ENCODE assay signal across 33 cellular contexts in genomic region chr16:11403534-11403795, GRCh38.
"Had no signal": no experiment of that assay in that cellular context is flagged by ENCODE, and none has a peak within 500 bp of the region (broad histone marks: within the 10 kb centered on the region; RNA-seq: fewer than 3 reads in every experiment).

No MANE protein-coding gene starts in this region.

- H3K4me1 Mint-ChIP-seq: activated B cell treated with CpG ODN at 0.5 μM for 24 hours had no signal

- H3K27me3 ChIP-seq: adrenal gland, body of pancreas, breast epithelium, MG63 had no signal

- ATAC-seq: activated T-cell treated with anti-CD3 and anti-CD28 coated beads, Interleukin-2, amount 50 U/mL, for 4 hours; body of pancreas had no signal

- H3K36me3 Mint-ChIP-seq: activated CD4-positive, alpha-beta memory T cell treated with anti-CD3 and anti-CD28 coated beads for 36 hours; activated naive CD4-positive, alpha-beta T cell treated with anti-CD3 and anti-CD28 coated beads, Interleukin-2, amount 50 U/mL, for 72 hours had no signal

- H3K4me1 ChIP-seq: breast epithelium had no signal

- H3K36me3 ChIP-seq: adrenal gland, breast epithelium, MG63 had no signal

- FAIRE-seq: astrocyte, RCC 7860 had no signal

- H2AFZ ChIP-seq: PC-9 had no signal

- H3K27ac Mint-ChIP-seq: activated B cell treated with CpG ODN at 0.5 μM for 24 hours; activated CD4-positive, alpha-beta memory T cell treated with anti-CD3 and anti-CD28 coated beads for 36 hours; activated naive CD4-positive, alpha-beta T cell treated with anti-CD3 and anti-CD28 coated beads for 36 hours; activated T-helper 1 cell treated with anti-CD3 and anti-CD28 coated beads, Interleukin-12 subunit alpha, Interleukin-12 subunit beta, Interleukin-2, Interleukin-4 antibody, amounts not matched to agents 30 ng/mL and 10 ng/mL and 1 ng/mL, durations not matched to agents 14 hours and 24 hours and 36 hours had no signal

- H3K9me3 Mint-ChIP-seq: activated B cell treated with CpG ODN at 0.5 μM for 24 hours; activated CD4-positive, alpha-beta memory T cell treated with anti-CD3 and anti-CD28 coated beads for 36 hours; activated naive CD4-positive, alpha-beta T cell treated with anti-CD3 and anti-CD28 coated beads for 36 hours; activated naive CD4-positive, alpha-beta T cell treated with anti-CD3 and anti-CD28 coated beads, Interleukin-2, amount 50 U/mL, for 72 hours; activated T-cell treated with anti-CD3 and anti-CD28 coated beads, Interleukin-2, amount 50 U/mL, for 4 hours; activated T-helper 1 cell treated with anti-CD3 and anti-CD28 coated beads, Interleukin-12 subunit alpha, Interleukin-12 subunit beta, Interleukin-2, Interleukin-4 antibody, amounts not matched to agents 30 ng/mL and 10 ng/mL and 1 ng/mL, durations not matched to agents 14 hours and 24 hours and 36 hours had no signal

- DNase-seq: activated B cell treated with CpG ODN at 0.5 μM for 24 hours; activated CD4-positive, alpha-beta memory T cell treated with anti-CD3 and anti-CD28 coated beads for 36 hours; activated CD4-positive, alpha-beta T cell treated with anti-CD3 and anti-CD28 coated beads for 4 hours; activated CD4-positive, alpha-beta T cell treated with anti-CD3 and anti-CD28 coated beads, Interleukin-2, amount 50 U/mL, for 1 hour; activated CD4-positive, CD25-positive, alpha-beta regulatory T cell treated with anti-CD3 and anti-CD28 coated beads, Interleukin-2, amount 50 U/mL, for 72 hours; activated CD8-positive, alpha-beta memory T cell treated with anti-CD3 and anti-CD28 coated beads, Interleukin-2, amount 50 U/mL, for 4 hours; activated gamma-delta T cell treated with Interleukin-2 at 50 U/mL for 16 hours; activated naive CD4-positive, alpha-beta T cell treated with anti-CD3 and anti-CD28 coated beads for 36 hours; activated T-cell treated with anti-CD3 and anti-CD28 coated beads for 4 hours; activated T-cell treated with anti-CD3 and anti-CD28 coated beads, Interleukin-2, amount 50 U/mL, for 4 hours; adrenal gland; body of pancreas; Kasumi-1; KG1; MG63; NCI-H1092; NCI-H1436 treated with DMSO at 0.1 percent for 48 hours; NCI-H1694 treated with DMSO at 0.1 percent for 48 hours; NCI-H2029; NCI-H345; NCI-H524 treated with DMSO at 0.1 percent for 48 hours; NK-92 treated with Interleukin-12 subunit alpha and Interleukin-12 subunit beta, amount 100 ng/mL, for 24 hours; PC-9; SW 1271; T-helper 1 cell; T-helper 2 cell; T-helper 9 cell had no signal

- H3K4me3 ChIP-seq: adrenal gland, body of pancreas, breast epithelium, MG63, PC-9 had no signal

- H3K27me3 Mint-ChIP-seq: activated B cell treated with CpG ODN at 0.5 μM for 24 hours; activated CD4-positive, alpha-beta memory T cell treated with anti-CD3 and anti-CD28 coated beads for 36 hours had no signal

- H3K4me3 Mint-ChIP-seq: activated B cell treated with CpG ODN at 0.5 μM for 24 hours; activated CD4-positive, alpha-beta memory T cell treated with anti-CD3 and anti-CD28 coated beads for 36 hours; activated naive CD4-positive, alpha-beta T cell treated with anti-CD3 and anti-CD28 coated beads for 36 hours; activated T-cell treated with anti-CD3 and anti-CD28 coated beads, Interleukin-2, amount 50 U/mL, for 4 hours; activated T-helper 1 cell treated with anti-CD3 and anti-CD28 coated beads, Interleukin-12 subunit alpha, Interleukin-12 subunit beta, Interleukin-2, Interleukin-4 antibody, amounts not matched to agents 30 ng/mL and 10 ng/mL and 1 ng/mL, durations not matched to agents 14 hours and 24 hours and 36 hours had no signal

- H3K4me2 ChIP-seq: PC-9 had no signal

- H3K27ac ChIP-seq: adrenal gland, breast epithelium, PC-9, VCaP had no signal

- H3K9me3 ChIP-seq: adrenal gland, body of pancreas, breast epithelium, MG63 had no signal
